In the genomic region with DNA sequence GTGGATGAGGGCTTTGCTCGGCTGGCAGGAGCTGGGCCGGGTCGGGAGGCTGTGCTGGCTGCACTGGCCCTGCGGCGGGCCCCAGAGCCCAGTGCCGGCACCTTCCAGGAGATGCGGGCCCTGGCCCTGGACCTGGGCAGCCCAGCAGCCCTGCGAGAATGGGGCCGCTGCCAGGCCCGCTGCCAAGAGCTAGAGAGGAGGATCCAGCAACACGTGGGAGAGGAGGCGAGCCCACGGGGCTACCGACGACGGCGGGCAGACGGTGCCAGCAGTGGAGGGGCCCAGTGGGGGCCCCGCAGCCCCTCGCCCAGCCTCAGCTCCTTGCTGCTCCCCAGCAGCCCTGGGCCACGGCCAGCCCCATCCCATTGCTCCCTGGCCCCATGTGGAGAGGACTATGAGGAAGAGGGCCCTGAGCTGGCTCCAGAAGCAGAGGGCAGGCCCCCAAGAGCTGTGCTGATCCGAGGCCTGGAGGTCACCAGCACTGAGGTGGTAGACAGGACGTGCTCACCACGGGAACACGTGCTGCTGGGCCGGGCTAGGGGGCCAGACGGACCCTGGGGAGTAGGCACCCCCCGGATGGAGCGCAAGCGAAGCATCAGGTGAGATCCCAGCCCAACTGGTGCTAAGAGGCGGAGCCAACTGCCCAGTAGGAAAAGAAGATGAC, we compare ENCODE assay signal across 33 cellular contexts. TPM values are rescaled to one million over a fixed set of nuclear protein-coding genes. Genes with fewer than 3 reads are reported as not detected.
"Had no signal": no experiment of that assay in that cellular context is flagged by ENCODE, and none has a peak within 500 bp of the region (broad histone marks: within the 10 kb centered on the region; RNA-seq: fewer than 3 reads in every experiment).

No MANE protein-coding gene starts in this region.

- H3K4me3 ChIP-seq: ascending aorta, body of pancreas had no signal

- H3K9me3 Mint-ChIP-seq: activated CD4-positive, alpha-beta memory T cell treated with anti-CD3 and anti-CD28 coated beads, Interleukin-2, amount 10 ng/mL, durations not matched to agents 7 days and 5 days; activated naive CD4-positive, alpha-beta T cell treated with anti-CD3 and anti-CD28 coated beads, Interleukin-2, amount 10 ng/mL, durations not matched to agents 7 days and 5 days; activated naive CD8-positive, alpha-beta T cell treated with anti-CD3 and anti-CD28 coated beads, Interleukin-2, amount 10 ng/mL, durations not matched to agents 7 days and 5 days; activated T-cell treated with anti-CD3 and anti-CD28 coated beads, Interleukin-2, amount 50 U/mL, for 72 hours; activated T-helper 2 cell treated with anti-CD3 and anti-CD28 coated beads, Interferon-gamma antibody, Interleukin-2, Interleukin-4, amounts not matched to agents 10 μg/mL and 5 μg/mL and 100 μg/mL, durations not matched to agents 14 hours and 24 hours and 36 hours; T-cell had no signal

- H3K27ac ChIP-seq: ascending aorta, body of pancreas, KMS-11, VCaP had no signal

- H3K36me3 Mint-ChIP-seq: activated naive CD4-positive, alpha-beta T cell treated with anti-CD3 and anti-CD28 coated beads, Interleukin-2, amount 10 ng/mL, durations not matched to agents 7 days and 5 days; activated naive CD8-positive, alpha-beta T cell treated with anti-CD3 and anti-CD28 coated beads, Interleukin-2, amount 10 ng/mL, durations not matched to agents 7 days and 5 days; T-cell had no signal

- H3K4me1 ChIP-seq: ascending aorta, body of pancreas had no signal

- ATAC-seq: activated CD4-positive, alpha-beta T cell treated with anti-CD3 and anti-CD28 coated beads for 36 hours; activated T-cell treated with anti-CD3 and anti-CD28 coated beads, Interleukin-2, amount 50 U/mL, for 72 hours; body of pancreas; T-cell had no signal

- H3K9me3 ChIP-seq: ascending aorta, body of pancreas had no signal

- H3K4me3 Mint-ChIP-seq: activated CD4-positive, alpha-beta memory T cell treated with anti-CD3 and anti-CD28 coated beads, Interleukin-2, amount 10 ng/mL, durations not matched to agents 7 days and 5 days; activated CD4-positive, alpha-beta T cell treated with anti-CD3 and anti-CD28 coated beads for 36 hours; activated naive CD4-positive, alpha-beta T cell treated with anti-CD3 and anti-CD28 coated beads, Interleukin-2, amount 10 ng/mL, durations not matched to agents 7 days and 5 days; activated naive CD8-positive, alpha-beta T cell treated with anti-CD3 and anti-CD28 coated beads, Interleukin-2, amount 10 ng/mL, durations not matched to agents 7 days and 5 days; activated T-cell treated with anti-CD3 and anti-CD28 coated beads, Interleukin-2, amount 50 U/mL, for 72 hours; T-cell had no signal

- H3K4me2 ChIP-seq: KMS-11 had no signal

- DNase-seq: activated CD4-positive, alpha-beta memory T cell treated with anti-CD3 and anti-CD28 coated beads, Interleukin-2, amount 10 ng/mL, durations not matched to agents 7 days and 5 days; activated CD4-positive, alpha-beta T cell treated with anti-CD3 and anti-CD28 coated beads for 36 hours; activated CD4-positive, alpha-beta T cell treated with anti-CD3 and anti-CD28 coated beads, Interleukin-2, amount 50 U/mL, for 1 hour; activated gamma-delta T cell treated with Interleukin-2 at 50 U/mL for 16 hours; activated naive CD4-positive, alpha-beta T cell treated with anti-CD3 and anti-CD28 coated beads, Interleukin-2, amount 10 ng/mL, durations not matched to agents 7 days and 5 days; activated naive CD8-positive, alpha-beta T cell treated with anti-CD3 and anti-CD28 coated beads, Interleukin-2, amount 10 ng/mL, durations not matched to agents 7 days and 5 days; activated T-cell treated with anti-CD3 and anti-CD28 coated beads for 4 hours; activated T-cell treated with anti-CD3 and anti-CD28 coated beads, Interleukin-2, amount 50 U/mL, for 72 hours; body of pancreas; central memory CD4-positive, alpha-beta T cell; NCI-H1092; NCI-H1417; NCI-H1930; NCI-H2107; NCI-H2171 treated with DMSO at 0.1 percent for 48 hours; NCI-H226; NCI-H526; NCI-H774; NK-92 treated with Interleukin-12 subunit alpha and Interleukin-12 subunit beta, amount 100 ng/mL, for 24 hours; OCI-M1; SHP77 treated with DMSO at 0.1 percent for 48 hours; T-cell had no signal

- H3K27me3 ChIP-seq: ascending aorta, body of pancreas had no signal

- H3K27ac Mint-ChIP-seq: activated CD4-positive, alpha-beta memory T cell treated with anti-CD3 and anti-CD28 coated beads, Interleukin-2, amount 10 ng/mL, durations not matched to agents 7 days and 5 days; activated CD4-positive, alpha-beta T cell treated with anti-CD3 and anti-CD28 coated beads for 36 hours; activated naive CD4-positive, alpha-beta T cell treated with anti-CD3 and anti-CD28 coated beads, Interleukin-2, amount 10 ng/mL, durations not matched to agents 7 days and 5 days; activated naive CD8-positive, alpha-beta T cell treated with anti-CD3 and anti-CD28 coated beads, Interleukin-2, amount 10 ng/mL, durations not matched to agents 7 days and 5 days; activated T-cell treated with anti-CD3 and anti-CD28 coated beads, Interleukin-2, amount 50 U/mL, for 72 hours; activated T-helper 2 cell treated with anti-CD3 and anti-CD28 coated beads, Interferon-gamma antibody, Interleukin-2, Interleukin-4, amounts not matched to agents 10 μg/mL and 5 μg/mL and 100 μg/mL, durations not matched to agents 14 hours and 24 hours and 36 hours; T-cell had no signal

- H3K27me3 Mint-ChIP-seq: activated CD4-positive, alpha-beta T cell treated with anti-CD3 and anti-CD28 coated beads for 36 hours had no signal

RNA-seq across cellular contexts. Expression of gene ARHGEF40, which starts 11.5 kb away (rescaled TPM):
- total RNA-seq: T-helper 2 cell treated with Interferon-gamma antibody and Interleukin-4, amounts not matched to agents 100 ng/mL and 5 ng/mL, for 36 hours had no signal

RNA-seq across cellular contexts. Expression of gene TMEM253, which starts 19.2 kb away (rescaled TPM):
- total RNA-seq: activated CD4-positive, alpha-beta memory T cell treated with anti-CD3 and anti-CD28 coated beads, Interleukin-2, amount 10 ng/mL, durations not matched to agents 7 days and 5 days; activated naive CD8-positive, alpha-beta T cell treated with anti-CD3 and anti-CD28 coated beads, Interleukin-2, amount 10 ng/mL, durations not matched to agents 7 days and 5 days; activated T-helper 2 cell treated with anti-CD3 and anti-CD28 coated beads, Interferon-gamma antibody, Interleukin-2, Interleukin-4, amounts not matched to agents 10 μg/mL and 5 μg/mL and 100 μg/mL, durations not matched to agents 14 hours and 24 hours and 36 hours; ascending aorta; T-helper 2 cell treated with Interferon-gamma antibody and Interleukin-4, amounts not matched to agents 100 ng/mL and 5 ng/mL, for 36 hours had no signal

RNA-seq across cellular contexts. Expression of gene RNASE8, which starts 24.0 kb away (rescaled TPM):
- total RNA-seq: activated CD4-positive, alpha-beta memory T cell treated with anti-CD3 and anti-CD28 coated beads, Interleukin-2, amount 10 ng/mL, durations not matched to agents 7 days and 5 days; activated CD4-positive, alpha-beta T cell treated with anti-CD3 and anti-CD28 coated beads for 36 hours; activated CD8-positive, alpha-beta memory T cell treated with anti-CD3 and anti-CD28 coated beads for 36 hours; activated naive CD8-positive, alpha-beta T cell treated with anti-CD3 and anti-CD28 coated beads, Interleukin-2, amount 10 ng/mL, durations not matched to agents 7 days and 5 days; activated T-cell treated with anti-CD3 and anti-CD28 coated beads, Interleukin-2, amount 50 U/mL, for 72 hours; activated T-helper 2 cell treated with anti-CD3 and anti-CD28 coated beads, Interferon-gamma antibody, Interleukin-2, Interleukin-4, amounts not matched to agents 10 μg/mL and 5 μg/mL and 100 μg/mL, durations not matched to agents 14 hours and 24 hours and 36 hours; ascending aorta; body of pancreas; bronchial epithelial cell; chondrocyte; MCF 10A; NCI-H460; SK-MEL-5; T-cell; T-helper 2 cell treated with Interferon-gamma antibody and Interleukin-4, amounts not matched to agents 100 ng/mL and 5 ng/mL, for 36 hours had no signal

RNA-seq across cellular contexts. Expression of gene RNASE7, which starts 39.5 kb away (rescaled TPM):
- total RNA-seq: activated CD4-positive, alpha-beta memory T cell treated with anti-CD3 and anti-CD28 coated beads, Interleukin-2, amount 10 ng/mL, durations not matched to agents 7 days and 5 days; activated CD4-positive, alpha-beta T cell treated with anti-CD3 and anti-CD28 coated beads for 36 hours; activated CD8-positive, alpha-beta memory T cell treated with anti-CD3 and anti-CD28 coated beads for 36 hours; activated naive CD8-positive, alpha-beta T cell treated with anti-CD3 and anti-CD28 coated beads, Interleukin-2, amount 10 ng/mL, durations not matched to agents 7 days and 5 days; activated T-cell treated with anti-CD3 and anti-CD28 coated beads, Interleukin-2, amount 50 U/mL, for 72 hours; activated T-helper 2 cell treated with anti-CD3 and anti-CD28 coated beads, Interferon-gamma antibody, Interleukin-2, Interleukin-4, amounts not matched to agents 10 μg/mL and 5 μg/mL and 100 μg/mL, durations not matched to agents 14 hours and 24 hours and 36 hours; ascending aorta; chondrocyte; NCI-H460; SK-MEL-5; T-cell; T-helper 2 cell treated with Interferon-gamma antibody and Interleukin-4, amounts not matched to agents 100 ng/mL and 5 ng/mL, for 36 hours had no signal
